ENCODE assay signal across 21 cellular contexts in the genomic region with DNA sequence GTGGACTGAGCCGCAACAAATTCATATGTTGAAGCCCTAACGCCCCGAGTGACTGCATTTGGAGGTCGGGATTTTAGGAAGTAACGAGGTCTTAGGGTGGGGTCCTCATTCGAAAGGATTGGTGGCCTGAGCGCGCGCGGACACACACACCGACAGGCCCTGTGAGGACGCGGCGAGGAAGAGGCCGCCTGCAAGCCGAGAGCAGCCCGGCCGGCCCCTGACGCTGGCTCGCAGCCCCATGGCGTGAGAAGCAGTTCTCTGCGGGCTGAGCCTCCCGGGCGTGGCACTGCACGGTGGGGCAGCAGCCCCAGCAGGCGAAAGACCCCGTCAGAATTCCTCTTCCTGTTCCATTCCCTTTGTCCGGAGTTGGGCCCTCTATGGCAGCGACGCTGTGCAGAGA.
DNase-seq lines count a peak whose midpoint lies in the region; ATAC-seq and TF ChIP-seq lines count a peak whose summit lies in the region.
"Had no signal": no experiment of that assay in that cellular context is flagged by ENCODE, and none has a peak within 500 bp of the region (broad histone marks: within the 10 kb centered on the region; RNA-seq: fewer than 3 reads in every experiment).

No MANE protein-coding gene starts in this region.

- intact Hi-C loops in activated CD8-positive, alpha-beta T cell treated with anti-CD3 and anti-CD28 coated beads for 36 hours (cut with micrococcal nuclease): no loop called here
- intact Hi-C loops in stomach (cut with DNase I; ENCODE audit: low total_unique reads): no loop called here

- H3K79me2 ChIP-seq in GM23338 (replicated peaks; ENCODE audit: insufficient read depth): no peaks in the 10 kb centered on the region

- H3K36me3 ChIP-seq in GM23338 (ENCODE audit: insufficient read depth) (no peaks in the 10 kb centered on the region), stomach (no peaks in the 10 kb centered on the region)
- H3K36me3 ChIP-seq: BLaER1 treated with 17β-estradiol and CSF1 and Interleukin-3, amounts not matched to agents 10 nM and 100 nM had no signal

- peak; percentile 10 for DNase-seq in activated CD8-positive, alpha-beta T cell treated with anti-CD3 and anti-CD28 coated beads, Interleukin-2, amount 10 ng/mL, durations not matched to agents 7 days and 5 days
- DNase-seq in activated CD8-positive, alpha-beta T cell treated with anti-CD3 and anti-CD28 coated beads for 36 hours: no peak
- DNase-seq in GM23338 (ENCODE audit: low spot score) (peak; percentile 28), islet precursor cell (peak; percentile 43), stomach (peak; percentile 17), occipital lobe (lab: John Stamatoyannopoulos, UW) (no peak), glutamatergic neuron (no peak), cerebellar cortex (ENCODE audit: low spot score) (no peak)
- DNase-seq: ACHN; Caco-2; CD4-positive, alpha-beta memory T cell; DMS 273 treated with DMSO at 0.1 percent for 48 hours; H9; HFFc6; Kasumi-1; NCI-H1694 treated with DMSO at 0.1 percent for 48 hours; NCI-H446; NCI-H526; OCI-M1 had no signal

- H3K4me3 ChIP-seq in GM23338 (no peak overlapping the region), stomach (no peak overlapping the region)
- H3K4me3 ChIP-seq: BLaER1 treated with 17β-estradiol and CSF1 and Interleukin-3, amounts not matched to agents 10 nM and 100 nM had no signal

- peaks cover 2% of the 10 kb centered on the region for H3K4me1 Mint-ChIP-seq in activated CD8-positive, alpha-beta T cell treated with anti-CD3 and anti-CD28 coated beads, Interleukin-2, amount 10 ng/mL, durations not matched to agents 7 days and 5 days (ENCODE audit: low read depth)
- no peaks in the 10 kb centered on the region for H3K4me1 Mint-ChIP-seq in activated CD8-positive, alpha-beta T cell treated with anti-CD3 and anti-CD28 coated beads for 36 hours (ENCODE audit: low read depth)
- H3K4me1 Mint-ChIP-seq in GM23338 (peaks cover 2% of the 10 kb centered on the region; the same call in 1 of the 3 replicates), glutamatergic neuron (ENCODE audit: low read depth, unreplicated experiment) (no peaks in the 10 kb centered on the region)
- H3K4me1 Mint-ChIP-seq: CD4-positive, alpha-beta memory T cell; H9 had no signal

- CTCF ChIA-PET in activated CD8-positive, alpha-beta T cell treated with anti-CD3 and anti-CD28 coated beads, Interleukin-2, amount 10 ng/mL, durations not matched to agents 7 days and 5 days (lab: Charles Lee): no interaction called here
- CTCF ChIA-PET in activated CD8-positive, alpha-beta T cell treated with anti-CD3 and anti-CD28 coated beads for 36 hours (lab: Charles Lee): no interaction called here

- H2AFZ ChIP-seq in GM23338: peak overlapping the region; percentile 28

- 0 out of 2 replicates have a peak, but pooled peaks cover 11% of the 10 kb centered on the region for H3K9me2 ChIP-seq in GM23338 (ENCODE audit: insufficient read depth)

- no peak overlapping the region for H3K27ac Mint-ChIP-seq in activated CD8-positive, alpha-beta T cell treated with anti-CD3 and anti-CD28 coated beads, Interleukin-2, amount 10 ng/mL, durations not matched to agents 7 days and 5 days
- no peak overlapping the region for H3K27ac Mint-ChIP-seq in activated CD8-positive, alpha-beta T cell treated with anti-CD3 and anti-CD28 coated beads for 36 hours
- no peak overlapping the region for H3K27ac Mint-ChIP-seq in GM23338
- H3K27ac Mint-ChIP-seq in glutamatergic neuron (ENCODE audit: unreplicated experiment): no peak overlapping the region
- H3K27ac Mint-ChIP-seq: CD4-positive, alpha-beta memory T cell; H9; HFFc6 had no signal

- 38 to 59% (median 48%) methylated on average over 27 to 30 of the region's 30 CpGs for WGBS in stomach, 5 donors

- TF ChIP-seq CTCF in activated CD8-positive, alpha-beta T cell treated with anti-CD3 and anti-CD28 coated beads for 36 hours (IDR thresholded peaks at IDR 0.05): no peak
- TF ChIP-seq CTCF in GM23338 (conservative IDR thresholded peaks at IDR 0.05; ENCODE audit: low read depth in 2 of 2) (no peak), stomach (IDR thresholded peaks at IDR 0.05) (no peak), glutamatergic neuron (IDR thresholded peaks at IDR 0.05; ENCODE audit: partially characterized antibody, unreplicated experiment) (no peak)

- H3K27me3 ChIP-seq in GM23338 (ENCODE audit: insufficient read depth): no peaks in the 10 kb centered on the region
- H3K27me3 ChIP-seq in stomach: no peaks in the 10 kb centered on the region
- H3K27me3 ChIP-seq: BLaER1 treated with 17β-estradiol and CSF1 and Interleukin-3, amounts not matched to agents 10 nM and 100 nM had no signal

- ATAC-seq in activated CD8-positive, alpha-beta T cell treated with anti-CD3 and anti-CD28 coated beads, Interleukin-2, amount 10 ng/mL, durations not matched to agents 7 days and 5 days: no peak
- no peak for ATAC-seq in activated CD8-positive, alpha-beta T cell treated with anti-CD3 and anti-CD28 coated beads for 36 hours
- ATAC-seq in GM23338: peak; percentile 60

- TF ChIP-seq EP300 in stomach (IDR thresholded peaks at IDR 0.05): no peak

- no peak overlapping the region for H3K4me3 Mint-ChIP-seq in activated CD8-positive, alpha-beta T cell treated with anti-CD3 and anti-CD28 coated beads, Interleukin-2, amount 10 ng/mL, durations not matched to agents 7 days and 5 days
- H3K4me3 Mint-ChIP-seq in activated CD8-positive, alpha-beta T cell treated with anti-CD3 and anti-CD28 coated beads for 36 hours: no peak overlapping the region
- H3K4me3 Mint-ChIP-seq in GM23338 (no peak overlapping the region), glutamatergic neuron (ENCODE audit: unreplicated experiment) (no peak overlapping the region)
- H3K4me3 Mint-ChIP-seq: CD4-positive, alpha-beta memory T cell; H9; HFFc6 had no signal

- peaks cover 0 to 7% (median 0%) of the 10 kb centered on the region in 4 donors for H3K9me3 ChIP-seq in stomach

- no peak for TF ChIP-seq POLR2A in stomach (IDR thresholded peaks at IDR 0.05)

- H3K27ac ChIP-seq in GM23338 (ENCODE audit: low read depth): no peak overlapping the region
- no peak overlapping the region for H3K27ac ChIP-seq in stomach
- H3K27ac ChIP-seq: 22Rv1; BLaER1 treated with 17β-estradiol and CSF1 and Interleukin-3, amounts not matched to agents 10 nM and 100 nM had no signal

- H3K36me3 Mint-ChIP-seq in activated CD8-positive, alpha-beta T cell treated with anti-CD3 and anti-CD28 coated beads, Interleukin-2, amount 10 ng/mL, durations not matched to agents 7 days and 5 days (ENCODE audit: low read depth): no peaks in the 10 kb centered on the region
- H3K36me3 Mint-ChIP-seq in activated CD8-positive, alpha-beta T cell treated with anti-CD3 and anti-CD28 coated beads for 36 hours (ENCODE audit: low read depth): no peaks in the 10 kb centered on the region
- H3K36me3 Mint-ChIP-seq in GM23338 (ENCODE audit: low read depth) (no peaks in the 10 kb centered on the region), glutamatergic neuron (ENCODE audit: unreplicated experiment) (peaks cover 6% of the 10 kb centered on the region)
- H3K36me3 Mint-ChIP-seq: CD4-positive, alpha-beta memory T cell had no signal

- POLR2A ChIA-PET in activated CD8-positive, alpha-beta T cell treated with anti-CD3 and anti-CD28 coated beads, Interleukin-2, amount 10 ng/mL, durations not matched to agents 7 days and 5 days (lab: Charles Lee): no interaction called here
- POLR2A ChIA-PET in activated CD8-positive, alpha-beta T cell treated with anti-CD3 and anti-CD28 coated beads for 36 hours (lab: Charles Lee): no interaction called here

- no peaks in the 10 kb centered on the region for H4K20me1 ChIP-seq in GM23338 (replicated peaks; ENCODE audit: insufficient read depth)
- H4K20me1 ChIP-seq: BLaER1 treated with 17β-estradiol and CSF1 and Interleukin-3, amounts not matched to agents 10 nM and 100 nM had no signal

- no peak overlapping the region for H3K4me2 ChIP-seq in GM23338
- H3K4me2 ChIP-seq: BLaER1 treated with 17β-estradiol and CSF1 and Interleukin-3, amounts not matched to agents 10 nM and 100 nM had no signal

- H3F3A ChIP-seq in GM23338 (replicated peaks; ENCODE audit: low read depth): peaks cover 5% of the 10 kb centered on the region; the same call in 1 of the 2 replicates

- H3K9me3 Mint-ChIP-seq in activated CD8-positive, alpha-beta T cell treated with anti-CD3 and anti-CD28 coated beads, Interleukin-2, amount 10 ng/mL, durations not matched to agents 7 days and 5 days (ENCODE audit: insufficient read depth): no peaks in the 10 kb centered on the region
- H3K9me3 Mint-ChIP-seq in activated CD8-positive, alpha-beta T cell treated with anti-CD3 and anti-CD28 coated beads for 36 hours: no peaks in the 10 kb centered on the region
- peaks cover 3% of the 10 kb centered on the region; the same call in 1 of the 3 replicates for H3K9me3 Mint-ChIP-seq in GM23338
- H3K9me3 Mint-ChIP-seq in glutamatergic neuron (ENCODE audit: unreplicated experiment): peaks cover 5% of the 10 kb centered on the region

- H3K27me3 Mint-ChIP-seq in activated CD8-positive, alpha-beta T cell treated with anti-CD3 and anti-CD28 coated beads, Interleukin-2, amount 10 ng/mL, durations not matched to agents 7 days and 5 days (ENCODE audit: low read depth): no peaks in the 10 kb centered on the region
- H3K27me3 Mint-ChIP-seq in activated CD8-positive, alpha-beta T cell treated with anti-CD3 and anti-CD28 coated beads for 36 hours: no peaks in the 10 kb centered on the region
- H3K27me3 Mint-ChIP-seq in GM23338 (ENCODE audit: insufficient read depth, low read depth, poor library complexity) (peaks cover 6% of the 10 kb centered on the region), glutamatergic neuron (ENCODE audit: unreplicated experiment) (peaks cover 7% of the 10 kb centered on the region)
- H3K27me3 Mint-ChIP-seq: CD4-positive, alpha-beta memory T cell had no signal

- H3K4me1 ChIP-seq in GM23338 (ENCODE audit: insufficient read depth) (no peaks in the 10 kb centered on the region), stomach (no peaks in the 10 kb centered on the region)
- H3K4me1 ChIP-seq: Caco-2 had no signal

TF ChIP-seq in GM23338, 12 proteins besides CTCF, POLR2A, EP300 and RAD21:
- TF ChIP-seq POLR2AphosphoS5 (IDR thresholded peaks at IDR 0.05; ENCODE audit: low read depth) (no peak), STAT1 (IDR thresholded peaks at IDR 0.05; ENCODE audit: unreplicated experiment) (no peak), ZNF114 (CRISPR knock-in tag; IDR thresholded peaks at IDR 0.05) (no peak), EZH2 (IDR thresholded peaks at IDR 0.05; ENCODE audit: low read depth, unreplicated experiment) (no peak), CREB1 (CRISPR knock-in tag; IDR thresholded peaks at IDR 0.05; ENCODE audit: low read depth) (no peak)

Comparison
In these comparisons a context has a peak if more than half of its experiments do, and no peak if none do; other contexts are left out.
1. DNase-seq: peak in activated CD8-positive, alpha-beta T cell treated with anti-CD3 and anti-CD28 coated beads, Interleukin-2, amount 10 ng/mL, durations not matched to agents 7 days and 5 days (single experiment), GM23338 (single experiment), islet precursor cell (single experiment) and stomach (single experiment); none in activated CD8-positive, alpha-beta T cell treated with anti-CD3 and anti-CD28 coated beads for 36 hours (single experiment), occipital lobe (single experiment), glutamatergic neuron (single experiment) and cerebellar cortex (single experiment).